8 cellular contexts compared by ENCODE assay signal in the genomic region with DNA sequence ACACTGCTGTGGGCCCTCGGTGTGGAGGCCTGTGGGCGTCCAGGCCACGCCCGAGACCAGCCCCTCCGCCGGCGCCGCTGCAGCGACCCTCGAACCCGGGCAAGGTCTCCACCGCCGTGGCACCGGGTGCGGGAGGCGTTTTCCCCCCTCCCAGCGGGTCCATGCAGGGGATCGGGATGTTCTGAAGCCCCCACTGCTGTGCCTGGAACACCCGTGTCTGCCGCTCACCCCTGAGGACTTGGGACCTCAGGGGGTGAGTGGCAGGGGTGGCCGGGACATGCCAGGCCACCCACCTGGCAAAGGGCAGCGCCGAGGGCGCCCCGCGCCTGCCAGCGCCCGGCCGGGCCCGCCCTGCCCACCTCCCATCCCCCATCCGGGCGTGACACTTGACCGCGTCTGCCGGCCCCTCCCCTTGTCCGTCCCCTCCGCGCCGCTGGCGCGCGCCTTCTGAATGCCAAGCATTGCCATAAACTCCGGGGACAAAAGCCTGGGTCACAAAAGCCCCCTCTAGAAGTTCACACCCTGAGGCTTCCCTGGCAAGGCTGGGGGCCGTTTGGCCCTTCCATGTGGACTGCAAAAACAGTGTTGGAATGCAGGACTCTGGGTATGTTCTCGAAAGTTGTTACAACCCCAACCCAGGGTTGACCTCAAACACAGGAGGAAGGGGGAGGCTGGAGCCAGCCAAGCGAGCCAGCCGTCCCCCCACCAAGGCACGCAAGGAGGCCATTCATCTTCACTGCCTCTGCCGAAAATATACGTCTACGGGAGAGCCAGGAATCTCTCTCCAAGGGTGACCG. TPM values are rescaled to one million over a fixed set of nuclear protein-coding genes. Genes with fewer than 3 reads are reported as not detected.
DNase-seq lines count a peak whose midpoint lies in the region; ATAC-seq and TF ChIP-seq lines count a peak whose summit lies in the region.

No MANE protein-coding gene starts in this region.

- H3K27me3 ChIP-seq in colonic mucosa (no peaks in the 10 kb centered on the region), liver (ENCODE audit: control insufficient read depth in 4 of 4, insufficient read depth in 4 of 4, low read length in 3 of 4) (no peaks in the 10 kb centered on the region)

- intact Hi-C loops in colonic mucosa (cut with DNase I) = loop anchor here (10.0 kb wide), 1 partner anchor 184 kb away; the partner anchor contains the start of gene CDKN1C

- TF ChIP-seq RAD21 in liver (IDR thresholded peaks at IDR 0.05) = no peak

- DNase-seq in activated T-cell treated with anti-CD3 and anti-CD28 coated beads for 24 hours (ENCODE audit: low read depth) (peak; percentile 11), colonic mucosa (peak; percentile 81), NCI-H2171 (lab: John Stamatoyannopoulos, UW) (no peak)
- DNase-seq in activated T-cell treated with anti-CD3 and anti-CD28 coated beads, Interleukin-2, amount 50 U/mL, for 1 hour = no peak
- peak; percentile 28 for DNase-seq in stimulated activated CD8-positive, alpha-beta memory T cell treated with anti-CD3 and anti-CD28 coated beads, Interleukin-4, amount 100 ng/mL, for 24 hours (ENCODE audit: low read depth)

- H3K4me1 ChIP-seq in colonic mucosa (peaks cover 1% of the 10 kb centered on the region), liver (ENCODE audit: control insufficient read depth in 4 of 4, insufficient read depth in 4 of 4, low read length in 3 of 4) (peaks cover 0 to 22% (median 8%) of the 10 kb centered on the region in 4 donors)

- 48% methylated on average over 52 of the region's 52 CpGs for WGBS in liver

- H3K9ac ChIP-seq in colonic mucosa (ENCODE audit: low read depth in 2 of 2, low read length in 2 of 2) (peak overlapping the region; percentile 77 to 88), liver (ENCODE audit: low read depth in 1 of 2, low read length in 2 of 2) (peak overlapping the region in 1 of 2 donors; percentile 17)

- H3K4me3 ChIP-seq in colonic mucosa (peak overlapping the region; percentile 62), liver (ENCODE audit: low read depth in 1 of 3, low read length in 3 of 3) (peak overlapping the region; percentile 53 to 62 (median 57))

- H3K27ac ChIP-seq in colonic mucosa (peak overlapping the region; percentile 71), liver (ENCODE audit: low read depth in 1 of 2, low read length in 2 of 2) (peak overlapping the region; percentile 91)

- H3K9me3 ChIP-seq in colonic mucosa (no peaks in the 10 kb centered on the region), liver (ENCODE audit: control insufficient read depth in 4 of 4, low read length in 3 of 4) (no peaks in the 10 kb centered on the region)

- TF ChIP-seq CTCF in colonic mucosa (IDR thresholded peaks at IDR 0.05) (no peak), liver (IDR thresholded peaks at IDR 0.05; ENCODE audit: low read depth, low read length, missing input control) (no peak)

- peak; percentile 25 for ATAC-seq in HG03097 (IDR thresholded peaks at IDR 0.05; ENCODE audit: low FRiP score, unreplicated experiment)
- ATAC-seq in SK-N-SH treated with all-trans-retinoic acid at 6 μM for 48 hours = peak; percentile 32

- H3K36me3 ChIP-seq in colonic mucosa (no peaks in the 10 kb centered on the region), liver (ENCODE audit: control insufficient read depth in 4 of 4, insufficient read depth in 3 of 4, low read depth in 1 of 4, low read length in 3 of 4) (no peaks in the 10 kb centered on the region)

TF ChIP-seq in SK-N-SH treated with all-trans-retinoic acid at 6 μM for 48 hours, 23 proteins besides CTCF, POLR2A, EP300 and RAD21 (continues in another document):
- TF ChIP-seq ZC3H10 (CRISPR knock-in tag; IDR thresholded peaks at IDR 0.05) (no peak), CREB5 (CRISPR knock-in tag; IDR thresholded peaks at IDR 0.05; ENCODE audit: low read depth) (no peak), ZFP30 (CRISPR knock-in tag; IDR thresholded peaks at IDR 0.05) (no peak), GLIS3 (CRISPR knock-in tag; IDR thresholded peaks at IDR 0.05) (no peak), TOX (CRISPR knock-in tag; IDR thresholded peaks at IDR 0.05; ENCODE audit: borderline replicate concordance) (no peak), PATZ1 (CRISPR knock-in tag; IDR thresholded peaks at IDR 0.05; ENCODE audit: borderline replicate concordance) (no peak), OSR1 (CRISPR knock-in tag; IDR thresholded peaks at IDR 0.05) (no peak), BACH2 (CRISPR knock-in tag; IDR thresholded peaks at IDR 0.05; ENCODE audit: borderline replicate concordance) (no peak)

TF ChIP-seq in liver, 16 proteins besides CTCF, POLR2A, EP300 and RAD21:
- TF ChIP-seq HNF4G (IDR thresholded peaks at IDR 0.05) = no peak
- no peak for TF ChIP-seq NR2F2 (IDR thresholded peaks at IDR 0.05)
- TF ChIP-seq ZBTB33 (IDR thresholded peaks at IDR 0.05) = no peak
- no peak for TF ChIP-seq SP1 (IDR thresholded peaks at IDR 0.05)
- TF ChIP-seq RXRA (IDR thresholded peaks at IDR 0.05) = no peak
- TF ChIP-seq, protein P1, sequence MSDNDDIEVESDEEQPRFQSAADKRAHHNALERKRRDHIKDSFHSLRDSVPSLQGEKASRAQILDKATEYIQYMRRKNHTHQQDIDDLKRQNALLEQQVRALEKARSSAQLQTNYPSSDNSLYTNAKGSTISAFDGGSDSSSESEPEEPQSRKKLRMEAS (IDR thresholded peaks at IDR 0.05) = no peak
- TF ChIP-seq FOXA2 (IDR thresholded peaks at IDR 0.05) = no peak
- TF ChIP-seq HNF4A (conservative IDR thresholded peaks at IDR 0.05) = no peak
- TF ChIP-seq EGR1 (IDR thresholded peaks at IDR 0.05; ENCODE audit: low read depth in 2 of 2) = no peak
- no peak for TF ChIP-seq JUND (IDR thresholded peaks at IDR 0.05)
- TF ChIP-seq YY1 (IDR thresholded peaks at IDR 0.05) = no peak
- TF ChIP-seq TAF1 (conservative IDR thresholded peaks at IDR 0.05) = no peak
- no peak for TF ChIP-seq REST (IDR thresholded peaks at IDR 0.05)
- no peak for TF ChIP-seq GABPA (IDR thresholded peaks at IDR 0.05 in 1 of 2, conservative IDR thresholded peaks at IDR 0.05 in 1 of 2)
- TF ChIP-seq ATF3 (IDR thresholded peaks at IDR 0.05) = no peak
- no peak for TF ChIP-seq FOXA1 (IDR thresholded peaks at IDR 0.05)

RNA-seq across cellular contexts. Expression of gene KCNQ1OT1, which starts 0.8 kb away (rescaled TPM):
- 1 to 10 TPM in 1 of 2 donors, under 1 TPM in 1; 0.77 to 1.5 TPM for total RNA-seq in colonic mucosa
- total RNA-seq in liver = 1 to 10 TPM in 1 of 2 donors, under 1 TPM in 1; 0.93 to 4.9 TPM
- under 1 TPM; 0.05 to 0.29 TPM for polyA plus RNA-seq in liver

Comparison
In these comparisons a context has a peak if more than half of its experiments do, and no peak if none do; other contexts are left out.
1. DNase-seq: peak in activated T-cell treated with anti-CD3 and anti-CD28 coated beads for 24 hours (single experiment), colonic mucosa (single experiment) and stimulated activated CD8-positive, alpha-beta memory T cell treated with anti-CD3 and anti-CD28 coated beads, Interleukin-4, amount 100 ng/mL, for 24 hours (single experiment); none in activated T-cell treated with anti-CD3 and anti-CD28 coated beads, Interleukin-2, amount 50 U/mL, for 1 hour (single experiment) and NCI-H2171 (single experiment).